Comparison of ENCODE assay signal across 13 cellular contexts in the genomic region with DNA sequence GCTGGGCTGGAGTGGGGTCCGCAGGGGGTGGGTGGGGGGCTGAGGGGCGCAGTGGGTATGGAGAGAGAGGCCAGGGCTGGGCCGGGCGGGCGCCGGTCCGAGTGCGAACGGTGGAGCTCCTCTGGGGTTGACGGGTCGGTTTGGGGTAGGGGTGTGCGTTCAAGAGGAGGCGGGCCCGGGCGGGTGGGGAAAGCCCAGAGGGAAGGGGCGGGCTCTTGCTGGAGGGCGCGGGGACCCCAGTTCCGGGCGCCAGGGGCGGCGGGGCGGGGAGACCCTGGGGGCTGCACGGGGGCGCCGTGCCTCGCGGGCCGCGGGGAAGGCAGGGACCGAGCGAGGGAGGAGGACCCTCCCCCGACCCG. TPM values are rescaled to one million over a fixed set of nuclear protein-coding genes. Genes with fewer than 3 reads are reported as not detected.
A peak's percentile ranks its signal among the peaks of the same experiment; 100 is the strongest.
DNase-seq lines count a peak whose midpoint lies in the region; ATAC-seq and TF ChIP-seq lines count a peak whose summit lies in the region.
"Had no signal": no experiment of that assay in that cellular context is flagged by ENCODE, and none has a peak within 500 bp of the region (broad histone marks: within the 10 kb centered on the region; RNA-seq: fewer than 3 reads in every experiment).

No MANE protein-coding gene starts in this region.

- CTCF ChIA-PET in T-cell (lab: Charles Lee) (no interaction called here), GM10248 (lab: Yijun Ruan, JAX) (no interaction called here)

- no peak overlapping the region for H3K27ac Mint-ChIP-seq in activated naive CD8-positive, alpha-beta T cell
- no peak overlapping the region for H3K27ac Mint-ChIP-seq in activated naive CD8-positive, alpha-beta T cell treated with anti-CD3 and anti-CD28 coated beads, Interleukin-2, amount 50 U/mL, for 24 hours
- no peak overlapping the region for H3K27ac Mint-ChIP-seq in T-cell

- POLR2A ChIA-PET in T-cell (lab: Charles Lee): no interaction called here
- POLR2A ChIA-PET in GM10248 (lab: Yijun Ruan, JAX): no interaction called here

- peaks cover 7% of the 10 kb centered on the region for H3K36me3 Mint-ChIP-seq in activated naive CD8-positive, alpha-beta T cell
- peaks cover 9% of the 10 kb centered on the region for H3K36me3 Mint-ChIP-seq in activated naive CD8-positive, alpha-beta T cell treated with anti-CD3 and anti-CD28 coated beads, Interleukin-2, amount 50 U/mL, for 24 hours (ENCODE audit: low read depth)
- H3K36me3 Mint-ChIP-seq in T-cell: peaks cover 7% of the 10 kb centered on the region

- no peak for TF ChIP-seq CTCF in GM10248 (IDR thresholded peaks at IDR 0.05; ENCODE audit: control extremely low read depth, extremely low read depth, low read depth, missing control alignments)

- no peak for ATAC-seq in activated naive CD8-positive, alpha-beta T cell treated with anti-CD3 and anti-CD28 coated beads, Interleukin-2, amount 50 U/mL, for 24 hours
- ATAC-seq in T-cell (replicated peaks in 1 of 4) (peak in 3 of 4 experiments; percentile 22 to 63 (median 31)), HG03025 (IDR thresholded peaks at IDR 0.05; ENCODE audit: low FRiP score, unreplicated experiment) (no peak), HG03460 (IDR thresholded peaks at IDR 0.05; ENCODE audit: unreplicated experiment) (no peak)

- H3K27ac ChIP-seq in temporal lobe (ENCODE audit: low read depth, low read length): peak overlapping the region; percentile 80

- H3K4me3 Mint-ChIP-seq in activated naive CD8-positive, alpha-beta T cell: peak overlapping the region; percentile 60
- H3K4me3 Mint-ChIP-seq in activated naive CD8-positive, alpha-beta T cell treated with anti-CD3 and anti-CD28 coated beads, Interleukin-2, amount 50 U/mL, for 24 hours: no peak overlapping the region
- H3K4me3 Mint-ChIP-seq in T-cell: peak overlapping the region in 1 of 3 donors; percentile 72

- no peaks in the 10 kb centered on the region for H3K9me3 Mint-ChIP-seq in activated naive CD8-positive, alpha-beta T cell (ENCODE audit: low read depth)
- no peaks in the 10 kb centered on the region for H3K9me3 Mint-ChIP-seq in activated naive CD8-positive, alpha-beta T cell treated with anti-CD3 and anti-CD28 coated beads, Interleukin-2, amount 50 U/mL, for 24 hours
- no peaks in the 10 kb centered on the region for H3K9me3 Mint-ChIP-seq in T-cell

- H3K4me1 Mint-ChIP-seq in activated naive CD8-positive, alpha-beta T cell (ENCODE audit: low read depth): peaks cover 8% of the 10 kb centered on the region
- H3K4me1 Mint-ChIP-seq in activated naive CD8-positive, alpha-beta T cell treated with anti-CD3 and anti-CD28 coated beads, Interleukin-2, amount 50 U/mL, for 24 hours: peaks cover 16% of the 10 kb centered on the region
- H3K4me1 Mint-ChIP-seq in T-cell: peaks cover 11 to 25% (median 20%) of the 10 kb centered on the region in 3 donors

- DNase-seq in activated naive CD8-positive, alpha-beta T cell treated with anti-CD3 and anti-CD28 coated beads, Interleukin-2, amount 50 U/mL, for 24 hours: no peak
- DNase-seq in T-cell (peak in 4 of 34 experiments; percentile 14 to 33 (median 25)), GM10248 (ENCODE audit: extremely low spot score) (no peak)
- DNase-seq: activated CD4-positive, CD25-positive, alpha-beta regulatory T cell; HCEC 1CT; left colon; Right ventricle myocardium superior had no signal

- H3K27me3 Mint-ChIP-seq in activated naive CD8-positive, alpha-beta T cell: peaks cover 4% of the 10 kb centered on the region
- peaks cover 31% of the 10 kb centered on the region for H3K27me3 Mint-ChIP-seq in activated naive CD8-positive, alpha-beta T cell treated with anti-CD3 and anti-CD28 coated beads, Interleukin-2, amount 50 U/mL, for 24 hours
- H3K27me3 Mint-ChIP-seq in T-cell: peaks cover 22 to 27% of the 10 kb centered on the region in 2 donors

- H3K4me3 ChIP-seq in iPS-11a (ENCODE audit: low read depth, low read length): peak overlapping the region; percentile 25

RNA-seq across cellular contexts. Expression of a gene that starts 8.0 kb away (rescaled TPM):
- not detected for total RNA-seq in T-cell
- total RNA-seq in temporal lobe: 7.1 TPM
- total RNA-seq: left colon, osteocyte, Right ventricle myocardium superior had no signal

RNA-seq across cellular contexts. Expression of a gene that starts 10.3 kb away (rescaled TPM):
- total RNA-seq in T-cell (10 to 100 TPM in 3 of 5 donors, 1 to 10 TPM in 2; 6.8 to 18.9 (median 14.7) TPM), temporal lobe (6.9 TPM)

RNA-seq across cellular contexts. Expression of a gene that starts 13.4 kb away (rescaled TPM):
- total RNA-seq in T-cell: not detected
- total RNA-seq in temporal lobe: not detected
- total RNA-seq: left colon, osteocyte, Right ventricle myocardium superior had no signal

RNA-seq across cellular contexts. Expression of a gene that starts 25.3 kb away (rescaled TPM):
- total RNA-seq in T-cell (10 to 100 TPM; 14.2 to 24.1 (median 16.2) TPM), temporal lobe (0.49 TPM)

RNA-seq across cellular contexts. Expression of a gene that starts 33.8 kb away (rescaled TPM):
- total RNA-seq in T-cell: 10 to 100 TPM in 1 of 5 donors, 1 to 10 TPM in 4; 6.3 to 10.4 (median 8.1) TPM
- 15.5 TPM for total RNA-seq in temporal lobe

Comparison
In these comparisons a context has a peak if more than half of its experiments do, and no peak if none do; other contexts are left out.
1. ATAC-seq: peak in T-cell (3 of 4); none in activated naive CD8-positive, alpha-beta T cell treated with anti-CD3 and anti-CD28 coated beads, Interleukin-2, amount 50 U/mL, for 24 hours (single experiment), HG03025 (single experiment) and HG03460 (single experiment).